Comparison of ENCODE assay signal across 4 cellular contexts in the genomic region with DNA sequence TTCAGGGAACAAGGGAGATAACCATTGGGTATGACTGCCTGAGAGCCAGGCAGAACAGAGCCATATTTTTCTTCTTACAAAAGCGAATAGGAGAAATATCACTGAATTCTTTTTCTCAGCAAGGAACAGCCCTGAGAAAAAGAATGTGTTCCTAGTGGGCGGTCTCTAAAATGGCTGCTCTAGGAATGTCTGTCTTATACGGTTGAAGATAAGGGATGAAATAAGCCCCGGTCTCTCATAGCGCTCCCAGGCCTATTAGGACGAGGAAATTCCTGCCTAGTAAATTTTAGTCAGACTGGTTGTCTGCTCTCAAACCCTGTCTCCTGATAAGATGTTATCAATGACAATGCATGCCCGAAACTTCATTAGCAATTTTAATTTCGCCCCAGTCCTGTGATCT.
TF ChIP-seq lines count a peak whose summit lies in the region.

No MANE protein-coding gene starts in this region.

TF ChIP-seq in HCT116, 20 proteins besides CTCF, POLR2A, EP300 and RAD21:
- TF ChIP-seq CBX3 (IDR thresholded peaks at IDR 0.05; ENCODE audit: low read depth): peak; percentile 64

TF ChIP-seq in HEK293, 187 proteins besides CTCF, POLR2A, EP300 and RAD21:
- TF ChIP-seq ZNF280D (tag by site-specific recombination; IDR thresholded peaks at IDR 0.05) (0 out of 2 replicates have a peak, but pooled peaks have one; percentile 57), SETDB1 (IDR thresholded peaks at IDR 0.05; ENCODE audit: insufficient read length, low read length) (peak; percentile 62), ZNF626 (tag by site-specific recombination; IDR thresholded peaks at IDR 0.05) (peak; percentile 38; the same call in 1 of the 2 replicates)

TF ChIP-seq in GM12878, 131 proteins besides CTCF, POLR2A, EP300 and RAD21:
- TF ChIP-seq, protein P1, sequence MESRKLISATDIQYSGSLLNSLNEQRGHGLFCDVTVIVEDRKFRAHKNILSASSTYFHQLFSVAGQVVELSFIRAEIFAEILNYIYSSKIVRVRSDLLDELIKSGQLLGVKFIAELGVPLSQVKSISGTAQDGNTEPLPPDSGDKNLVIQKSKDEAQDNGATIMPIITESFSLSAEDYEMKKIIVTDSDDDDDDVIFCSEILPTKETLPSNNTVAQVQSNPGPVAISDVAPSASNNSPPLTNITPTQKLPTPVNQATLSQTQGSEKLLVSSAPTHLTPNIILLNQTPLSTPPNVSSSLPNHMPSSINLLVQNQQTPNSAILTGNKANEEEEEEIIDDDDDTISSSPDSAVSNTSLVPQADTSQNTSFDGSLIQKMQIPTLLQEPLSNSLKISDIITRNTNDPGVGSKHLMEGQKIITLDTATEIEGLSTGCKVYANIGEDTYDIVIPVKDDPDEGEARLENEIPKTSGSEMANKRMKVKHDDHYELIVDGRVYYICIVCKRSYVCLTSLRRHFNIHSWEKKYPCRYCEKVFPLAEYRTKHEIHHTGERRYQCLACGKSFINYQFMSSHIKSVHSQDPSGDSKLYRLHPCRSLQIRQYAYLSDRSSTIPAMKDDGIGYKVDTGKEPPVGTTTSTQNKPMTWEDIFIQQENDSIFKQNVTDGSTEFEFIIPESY (IDR thresholded peaks at IDR 0.05): peak; percentile 93
TF ChIP-seq in GM12878: peak in this region for 1; not testable (repeated sequence) for 130.

TF ChIP-seq in K562, 482 proteins besides CTCF, POLR2A, EP300 and RAD21:
- TF ChIP-seq ZNF280A (IDR thresholded peaks at IDR 0.05; ENCODE audit: low read depth, partially characterized antibody): peak; percentile 30
